Comparison of ENCODE assay signal across 8 cellular contexts in genomic region chr2:204072443-204073324, GRCh38.
DNase-seq lines count a peak whose midpoint lies in the region; ATAC-seq and TF ChIP-seq lines count a peak whose summit lies in the region.

No MANE protein-coding gene starts in this region.

- H3K36me3 ChIP-seq in HEK293 (ENCODE audit: control insufficient read depth in 2 of 2, insufficient read depth in 1 of 2, low read length in 2 of 2) (no peaks in the 10 kb centered on the region), ascending aorta (no peaks in the 10 kb centered on the region)

- TF ChIP-seq CTCF in HEK293 (tag by site-specific recombination; IDR thresholded peaks at IDR 0.05) (0 out of 2 replicates have a peak, but pooled peaks have one; percentile 27), ascending aorta (IDR thresholded peaks at IDR 0.05) (peak in 2 of 3 experiments; percentile 15 to 32)

- H3K4me3 ChIP-seq in HEK293 (ENCODE audit: low read depth, low read length) (no peak overlapping the region), ascending aorta (no peak overlapping the region)

- intact Hi-C loops in ascending aorta (cut with DNase I) (no loop called here), posterior vena cava (cut with DNase I) (no loop called here)

- ATAC-seq in HG02759 (IDR thresholded peaks at IDR 0.05; ENCODE audit: unreplicated experiment): no peak

- peak; percentile 22 for DNase-seq in ELR (ENCODE audit: low read depth)
- DNase-seq in T-helper 1 cell: peak; percentile 12 to 64 (median 23)
- no peak for DNase-seq in ascending aorta (ENCODE audit: low spot score in 2 of 2)
- DNase-seq in lung microvascular endothelial cell (ENCODE audit: low read depth in 2 of 2): peak; percentile 38 to 57
- DNase-seq in stimulated activated naive CD4-positive, alpha-beta T cell treated with Interleukin-2 at 50 U/mL for 16 hours (lab: John Stamatoyannopoulos, UW): peak; percentile 51
- DNase-seq in posterior vena cava (ENCODE audit: low spot score): no peak

- POLR2A ChIA-PET in HEK293 (lab: Yijun Ruan, JAX): no interaction called here

- CTCF ChIA-PET in HEK293 (lab: Yijun Ruan, JAX): interaction anchor here (0.6 to 3.5 kb wide), 11 partner anchors 8 to 1942 kb away, joined by 3 to 16 read pairs (median 4); no protein-coding TSS in a partner anchor

- H3K27ac ChIP-seq in HEK293 (ENCODE audit: extremely low read depth, low read depth, low read length): no peak overlapping the region
- H3K27ac ChIP-seq in ascending aorta: no peak overlapping the region

- H3K4me1 ChIP-seq in HEK293 (ENCODE audit: control insufficient read depth, insufficient read depth, low read length): peaks cover 12% of the 10 kb centered on the region; the same call in 1 of the 2 replicates
- no peaks in the 10 kb centered on the region for H3K4me1 ChIP-seq in ascending aorta

- H3K9me3 ChIP-seq in HEK293 (ENCODE audit: control insufficient read depth, insufficient read depth, low read depth, low read length) (no peaks in the 10 kb centered on the region), ascending aorta (no peaks in the 10 kb centered on the region)

- H3K27me3 ChIP-seq in ascending aorta: no peaks in the 10 kb centered on the region

TF ChIP-seq in HEK293, 187 proteins besides CTCF, POLR2A, EP300 and RAD21:
- TF ChIP-seq ZNF654 (tag by site-specific recombination; IDR thresholded peaks at IDR 0.05; ENCODE audit: low read depth): peak; percentile 42
- no peak for TF ChIP-seq ZEB2 (tag by site-specific recombination; IDR thresholded peaks at IDR 0.05)

Comparison
In these comparisons a context has a peak if more than half of its experiments do, and no peak if none do; other contexts are left out.
1. DNase-seq: peak in ELR (single experiment), T-helper 1 cell (5 of 5), lung microvascular endothelial cell (2 of 2) and stimulated activated naive CD4-positive, alpha-beta T cell treated with Interleukin-2 at 50 U/mL for 16 hours (single experiment); none in ascending aorta (0 of 2) and posterior vena cava (single experiment).